8 cellular contexts compared by ENCODE assay signal in genomic region chr5:171750316-171750788, GRCh38. TPM values are rescaled to one million over a fixed set of nuclear protein-coding genes. Genes with fewer than 3 reads are reported as not detected.
A peak's percentile ranks its signal among the peaks of the same experiment; 100 is the strongest.
DNase-seq lines count a peak whose midpoint lies in the region; ATAC-seq and TF ChIP-seq lines count a peak whose summit lies in the region.

No MANE protein-coding gene starts in this region.

- intact Hi-C loops in right lobe of liver (cut with DNase I) = no loop called here

- TF ChIP-seq CTCF in BE2C (IDR thresholded peaks at IDR 0.05; ENCODE audit: low read depth, low read length) = peak; percentile 26
- TF ChIP-seq CTCF in right lobe of liver (IDR thresholded peaks at IDR 0.05) = peak in 1 of 4 donors; percentile 31

- H3K27me3 ChIP-seq in BE2C (no peaks in the 10 kb centered on the region; the same call in 1 of the 2 replicates), right lobe of liver (no peaks in the 10 kb centered on the region)

- no peak overlapping the region for H3K4me3 ChIP-seq in BE2C (ENCODE audit: low read depth, low read length)
- H3K4me3 ChIP-seq in right lobe of liver = no peak overlapping the region

- no peak for TF ChIP-seq POLR2A in right lobe of liver (IDR thresholded peaks at IDR 0.05)

- H3K27ac ChIP-seq in right lobe of liver = no peak overlapping the region

- peak; percentile 47 to 82 (median 62) for ATAC-seq in right lobe of liver
- ATAC-seq in GM18909 (IDR thresholded peaks at IDR 0.05; ENCODE audit: poor library complexity, unreplicated experiment) = no peak
- no peak for ATAC-seq in HG03342 (IDR thresholded peaks at IDR 0.05; ENCODE audit: unreplicated experiment)
- no peak for ATAC-seq in GM18517 (IDR thresholded peaks at IDR 0.05; ENCODE audit: unreplicated experiment)

- WGBS in right lobe of liver (ENCODE audit: insufficient coverage, low coverage, low lambda C conversion rate, missing lambda C conversion rate) = 50% methylated on average over 2 of the region's 6 CpGs

- H3K9me3 ChIP-seq in BE2C (no peaks in the 10 kb centered on the region), right lobe of liver (no peaks in the 10 kb centered on the region)

- H3K36me3 ChIP-seq in BE2C (no peaks in the 10 kb centered on the region), right lobe of liver (no peaks in the 10 kb centered on the region)

- peak; percentile 25 for DNase-seq in BE2C
- DNase-seq in HuH-7 (ENCODE audit: low spot score) = peak; percentile 44
- DNase-seq in cerebellar cortex (ENCODE audit: low spot score) = peak; percentile 13
- DNase-seq in right lobe of liver = peak in 1 of 3 donors; percentile 29
- DNase-seq in cortex of kidney (lab: John Stamatoyannopoulos, UW) = no peak

- H3K4me1 ChIP-seq in BE2C = no peaks in the 10 kb centered on the region
- H3K4me1 ChIP-seq in right lobe of liver = peaks cover 0 to 4% (median 0%) of the 10 kb centered on the region in 4 donors

RNA-seq across cellular contexts. Expression of gene SMIM23, which starts 35.3 kb away (rescaled TPM):
- not detected for polyA plus RNA-seq in BE2C (2012; ENCODE audit: insufficient read depth, insufficient read length, low read depth)
- total RNA-seq in right lobe of liver = not detected

Comparison
In these comparisons a context has a peak if more than half of its experiments do, and no peak if none do; other contexts are left out.
1. ATAC-seq: peak in right lobe of liver (4 of 4); none in GM18909 (single experiment), HG03342 (single experiment) and GM18517 (single experiment).